1 cellular context compared by ENCODE assay signal in the genomic region with DNA sequence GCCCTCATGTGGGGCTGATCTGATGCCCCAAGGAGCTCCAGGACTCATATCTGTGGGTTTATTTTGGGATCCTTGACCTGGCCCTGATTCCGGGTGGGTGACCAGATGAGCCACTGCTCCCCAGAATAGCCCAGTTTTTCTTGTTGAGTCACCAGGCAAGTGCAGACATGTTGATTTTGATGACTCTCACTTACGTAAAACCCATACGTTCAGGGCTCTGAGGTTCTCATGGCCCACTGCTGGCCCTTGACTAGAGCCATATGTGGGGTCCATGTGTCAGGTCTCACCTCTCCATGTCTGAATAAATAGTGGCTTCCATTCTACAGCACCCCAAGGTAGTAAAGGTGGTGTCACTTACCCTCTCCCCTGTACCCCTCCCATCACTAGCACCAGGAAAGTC.
TF ChIP-seq lines count a peak whose summit lies in the region.

No MANE protein-coding gene starts in this region.

TF ChIP-seq in H1, 55 proteins besides CTCF, POLR2A, EP300 and RAD21:
- TF ChIP-seq GABPA (IDR thresholded peaks at IDR 0.05; ENCODE audit: borderline replicate concordance, insufficient read depth, low read length) (no peak), YY1 (IDR thresholded peaks at IDR 0.05; ENCODE audit: low read depth, low read length) (no peak), JUN (IDR thresholded peaks at IDR 0.05; ENCODE audit: low read depth, low read length) (no peak), NANOG (IDR thresholded peaks at IDR 0.05; ENCODE audit: insufficient read depth, low read depth, low read length, poor library complexity, severe bottlenecking) (no peak), TCF12 (IDR thresholded peaks at IDR 0.05; ENCODE audit: low read depth, low read length) (no peak), ASH2L (IDR thresholded peaks at IDR 0.05; ENCODE audit: low read length) (no peak), ZNF274 (IDR thresholded peaks at IDR 0.05; ENCODE audit: borderline replicate concordance, extremely low read depth, low read length) (no peak), TAF1 (IDR thresholded peaks at IDR 0.05; ENCODE audit: low read depth, low read length) (no peak), HDAC6 (IDR thresholded peaks at IDR 0.05; ENCODE audit: low read depth, low read length) (no peak), SUZ12 (IDR thresholded peaks at IDR 0.05; ENCODE audit: low read length) (no peak), NRF1 (IDR thresholded peaks at IDR 0.05; ENCODE audit: low read depth, low read length) (no peak), RXRA (IDR thresholded peaks at IDR 0.05; ENCODE audit: insufficient read depth, low read depth, low read length) (no peak), RBBP5 (IDR thresholded peaks at IDR 0.05; ENCODE audit: borderline replicate concordance, low read depth, low read length) (no peak), MAFK (IDR thresholded peaks at IDR 0.05; ENCODE audit: low read depth, low read length) (no peak)
